19 cellular contexts compared by ENCODE assay signal in the genomic region with DNA sequence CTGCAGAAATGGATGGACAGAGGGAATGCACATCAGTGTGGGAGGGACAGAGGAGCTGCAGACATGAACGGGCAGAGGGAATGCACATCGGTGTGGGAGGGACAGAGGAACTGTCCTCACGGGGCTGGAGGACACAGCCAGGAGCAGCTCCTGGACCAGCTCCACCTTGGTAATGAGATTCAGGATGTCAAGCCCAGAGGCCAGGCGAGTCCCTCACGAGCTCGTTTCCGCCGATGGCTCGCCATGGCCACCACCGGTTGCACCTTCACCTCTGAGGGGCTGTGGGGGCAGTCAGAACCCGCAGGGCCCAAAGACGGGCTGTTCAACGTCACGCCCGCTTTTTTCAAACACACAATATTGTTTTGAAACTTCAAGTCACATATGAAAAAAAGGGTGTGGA.
"Had no signal": no experiment of that assay in that cellular context is flagged by ENCODE, and none has a peak within 500 bp of the region (broad histone marks: within the 10 kb centered on the region; RNA-seq: fewer than 3 reads in every experiment).

No MANE protein-coding gene starts in this region.

- DNase-seq: activated CD4-positive, alpha-beta T cell treated with anti-CD3 and anti-CD28 coated beads, Interleukin-2, amount 50 U/mL, for 1 hour; activated CD8-positive, alpha-beta T cell treated with anti-CD3 and anti-CD28 coated beads, Interleukin-2, amount 10 ng/mL, durations not matched to agents 7 days and 5 days; activated naive CD4-positive, alpha-beta T cell; activated T-cell treated with anti-CD3 and anti-CD28 coated beads, Interleukin-2, amount 50 U/mL, for 1 hour; amniotic stem cell; foreskin keratinocyte; kidney glomerular epithelial cell; left ventricle myocardium superior; stimulated activated CD4-positive, alpha-beta T cell treated with anti-CD3 and anti-CD28 coated beads, Interleukin-4, amount 100 ng/mL, for 24 hours; stimulated activated naive CD8-positive, alpha-beta T cell treated with anti-CD3 and anti-CD28 coated beads, Interleukin-15, Interleukin-2, amounts not matched to agents 100 U/mL and 50 U/mL, for 24 hours had no signal

- H3K4me3 ChIP-seq: hepatocyte had no signal

- H3K9ac ChIP-seq: parathyroid adenoma had no signal

- H3K27me3 Mint-ChIP-seq: activated naive CD8-positive, alpha-beta T cell had no signal

- H3K27ac ChIP-seq: foreskin keratinocyte, hepatocyte, parathyroid adenoma, VCaP had no signal

- H2AFZ ChIP-seq: hepatocyte, parathyroid adenoma had no signal

- H3K27ac Mint-ChIP-seq: activated CD8-positive, alpha-beta T cell treated with anti-CD3 and anti-CD28 coated beads, Interleukin-2, amount 10 ng/mL, durations not matched to agents 7 days and 5 days; activated naive CD8-positive, alpha-beta T cell; memory B cell; natural killer cell treated with Interleukin-12 subunit alpha and Interleukin-12 subunit beta and Interleukin-15 and Interleukin-18, amount 100 ng/mL, for 72 hours; T-helper 2 cell treated with Interferon-gamma antibody and Interleukin-4, amounts not matched to agents 5 μg/mL and 100 μg/mL, for 36 hours had no signal

- H3K4me3 Mint-ChIP-seq: activated CD8-positive, alpha-beta T cell treated with anti-CD3 and anti-CD28 coated beads, Interleukin-2, amount 10 ng/mL, durations not matched to agents 7 days and 5 days; activated naive CD8-positive, alpha-beta T cell; memory B cell; natural killer cell treated with Interleukin-12 subunit alpha and Interleukin-12 subunit beta and Interleukin-15 and Interleukin-18, amount 100 ng/mL, for 72 hours; T-helper 2 cell treated with Interferon-gamma antibody and Interleukin-4, amounts not matched to agents 5 μg/mL and 100 μg/mL, for 36 hours had no signal

- H3K4me2 ChIP-seq: hepatocyte had no signal

- H3K79me2 ChIP-seq: hepatocyte, parathyroid adenoma had no signal

- H3K36me3 Mint-ChIP-seq: activated naive CD8-positive, alpha-beta T cell; natural killer cell treated with Interleukin-12 subunit alpha and Interleukin-12 subunit beta and Interleukin-15 and Interleukin-18, amount 100 ng/mL, for 72 hours had no signal

- H3K4me1 ChIP-seq: foreskin keratinocyte, parathyroid adenoma had no signal

- H3K9me3 Mint-ChIP-seq: memory B cell; natural killer cell treated with Interleukin-12 subunit alpha and Interleukin-12 subunit beta and Interleukin-15 and Interleukin-18, amount 100 ng/mL, for 72 hours; T-helper 2 cell treated with Interferon-gamma antibody and Interleukin-4, amounts not matched to agents 5 μg/mL and 100 μg/mL, for 36 hours had no signal

- ATAC-seq: activated CD4-positive, CD25-positive, alpha-beta regulatory T cell treated with anti-CD3 and anti-CD28 coated beads, Interleukin-2, amount 50 U/mL, for 24 hours; activated CD8-positive, alpha-beta T cell treated with anti-CD3 and anti-CD28 coated beads, Interleukin-2, amount 10 ng/mL, durations not matched to agents 7 days and 5 days; foreskin keratinocyte; left ventricle myocardium superior; natural killer cell treated with Interleukin-12 subunit alpha and Interleukin-12 subunit beta and Interleukin-15 and Interleukin-18, amount 100 ng/mL, for 72 hours; SK-N-SH treated with all-trans-retinoic acid at 6 μM for 48 hours; stimulated activated naive CD8-positive, alpha-beta T cell treated with anti-CD3 and anti-CD28 coated beads, Interleukin-15, Interleukin-2, amounts not matched to agents 100 U/mL and 50 U/mL, for 24 hours had no signal

- H3K27me3 ChIP-seq: foreskin keratinocyte, hepatocyte had no signal
